In the genomic region with DNA sequence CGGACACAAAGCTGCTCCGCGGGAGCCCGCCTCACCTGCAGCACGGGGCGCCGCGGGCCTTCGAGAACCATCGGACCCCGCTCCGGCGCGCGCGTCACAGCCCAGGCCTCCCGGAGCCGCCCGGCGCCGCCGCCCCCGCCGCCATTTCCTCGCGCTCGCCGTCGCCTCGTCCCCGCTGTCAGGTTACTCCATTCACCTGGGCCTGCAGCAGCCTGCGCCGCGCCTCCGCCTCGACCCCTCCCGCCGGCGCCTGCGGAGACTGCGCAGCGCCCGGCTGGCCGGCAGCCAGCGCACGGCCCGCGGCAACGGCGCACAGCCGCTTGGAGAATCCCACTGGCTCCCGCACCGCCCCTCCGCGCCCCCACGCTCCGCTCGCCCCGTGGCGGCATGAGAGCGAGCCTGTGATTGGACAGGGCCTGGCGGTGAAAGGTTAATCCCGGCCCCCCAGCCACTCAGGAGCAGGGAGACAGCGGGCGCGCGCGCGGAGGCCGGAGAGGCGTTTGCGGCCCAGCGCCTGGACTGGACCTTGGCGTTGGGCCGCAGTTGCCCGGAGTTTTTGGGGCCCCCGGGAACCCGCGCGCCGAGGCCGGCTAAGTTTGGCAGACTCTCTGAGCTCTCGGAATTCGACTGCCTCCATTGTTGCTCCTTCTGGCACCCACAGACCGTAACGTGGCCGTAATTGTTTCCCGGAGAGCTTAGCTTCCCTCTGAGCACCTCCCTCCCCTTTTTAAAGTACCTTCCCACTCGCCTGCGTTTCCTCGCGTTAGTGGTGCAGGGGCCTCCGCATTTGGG, we compare ENCODE assay signal across 1 cellular context.
A peak's percentile ranks its signal among the peaks of the same experiment; 100 is the strongest.
TF ChIP-seq lines count a peak whose summit lies in the region.

Gene DICER1, minus strand, starts transcription at position 335 of the 792 bp plus-strand sequence. CDS start 24,071 bp downstream, outside the sequence.

TF ChIP-seq in GM12878, 131 proteins besides CTCF, POLR2A, EP300 and RAD21 (continued from another document and continues in another):
- TF ChIP-seq, protein P1, sequence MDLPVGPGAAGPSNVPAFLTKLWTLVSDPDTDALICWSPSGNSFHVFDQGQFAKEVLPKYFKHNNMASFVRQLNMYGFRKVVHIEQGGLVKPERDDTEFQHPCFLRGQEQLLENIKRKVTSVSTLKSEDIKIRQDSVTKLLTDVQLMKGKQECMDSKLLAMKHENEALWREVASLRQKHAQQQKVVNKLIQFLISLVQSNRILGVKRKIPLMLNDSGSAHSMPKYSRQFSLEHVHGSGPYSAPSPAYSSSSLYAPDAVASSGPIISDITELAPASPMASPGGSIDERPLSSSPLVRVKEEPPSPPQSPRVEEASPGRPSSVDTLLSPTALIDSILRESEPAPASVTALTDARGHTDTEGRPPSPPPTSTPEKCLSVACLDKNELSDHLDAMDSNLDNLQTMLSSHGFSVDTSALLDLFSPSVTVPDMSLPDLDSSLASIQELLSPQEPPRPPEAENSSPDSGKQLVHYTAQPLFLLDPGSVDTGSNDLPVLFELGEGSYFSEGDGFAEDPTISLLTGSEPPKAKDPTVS (IDR thresholded peaks at IDR 0.05; ENCODE audit: low read depth, low read length) = no peak
- TF ChIP-seq NFYA (IDR thresholded peaks at IDR 0.05; ENCODE audit: borderline replicate concordance, low read depth, low read length) (no peak; the same call in 1 of the 2 replicates), TARDBP (IDR thresholded peaks at IDR 0.05; ENCODE audit: borderline replicate concordance) (no peak), TCF7 (IDR thresholded peaks at IDR 0.05; ENCODE audit: borderline replicate concordance) (no peak), MXI1 (IDR thresholded peaks at IDR 0.05; ENCODE audit: low read depth, low read length) (no peak), YBX1 (IDR thresholded peaks at IDR 0.05) (no peak), FOXK2 (IDR thresholded peaks at IDR 0.05) (no peak), POU2F2 (IDR thresholded peaks at IDR 0.05; ENCODE audit: borderline replicate concordance, low read depth, low read length) (no peak), PAX8 (IDR thresholded peaks at IDR 0.05) (no peak), MEF2A (IDR thresholded peaks at IDR 0.05; ENCODE audit: insufficient read depth, low read depth, low read length) (no peak), EZH2 (IDR thresholded peaks at IDR 0.05; ENCODE audit: borderline replicate concordance, control insufficient read depth, low read depth, low read length) (no peak), E2F8 (IDR thresholded peaks at IDR 0.05; ENCODE audit: low read depth, partially characterized antibody) (no peak), NFXL1 (IDR thresholded peaks at IDR 0.05; ENCODE audit: borderline replicate concordance) (no peak), CEBPZ (IDR thresholded peaks at IDR 0.05; ENCODE audit: low read depth, low read length) (no peak), SRF (IDR thresholded peaks at IDR 0.05; ENCODE audit: low read depth in 2 of 2, low read length in 2 of 2) (0 out of 4 replicates have a peak, but pooled peaks of 1 of the 2 experiments have one; percentile 67), SMAD1 (IDR thresholded peaks at IDR 0.05; ENCODE audit: low read depth, partially characterized antibody) (no peak), ATF7 (IDR thresholded peaks at IDR 0.05; ENCODE audit: low read depth) (no peak), BMI1 (IDR thresholded peaks at IDR 0.05; ENCODE audit: borderline replicate concordance) (no peak), RCOR1 (conservative IDR thresholded peaks at IDR 0.05; ENCODE audit: low read depth, low read length) (peak; percentile 76; the same call in 1 of the 2 replicates), TBL1XR1 (IDR thresholded peaks at IDR 0.05; ENCODE audit: low read depth, low read length) (peak; percentile 30; the same call in 1 of the 2 replicates), ZZZ3 (IDR thresholded peaks at IDR 0.05; ENCODE audit: control insufficient read depth, insufficient read length, low read depth) (no peak), RFX5 (IDR thresholded peaks at IDR 0.05; ENCODE audit: low read depth, low read length) (no peak), ETV6 (conservative IDR thresholded peaks at IDR 0.05 in 1 of 2, IDR thresholded peaks at IDR 0.05 in 1 of 2; ENCODE audit: borderline replicate concordance in 1 of 2, low read depth in 1 of 2) (peak in 1 of 2 experiments; percentile 75; a peak in 1 of 4 replicates), LARP7 (IDR thresholded peaks at IDR 0.05) (peak; percentile 91), SMC3 (IDR thresholded peaks at IDR 0.05; ENCODE audit: borderline replicate concordance, low read length) (no peak)
- TF ChIP-seq, protein P2, sequence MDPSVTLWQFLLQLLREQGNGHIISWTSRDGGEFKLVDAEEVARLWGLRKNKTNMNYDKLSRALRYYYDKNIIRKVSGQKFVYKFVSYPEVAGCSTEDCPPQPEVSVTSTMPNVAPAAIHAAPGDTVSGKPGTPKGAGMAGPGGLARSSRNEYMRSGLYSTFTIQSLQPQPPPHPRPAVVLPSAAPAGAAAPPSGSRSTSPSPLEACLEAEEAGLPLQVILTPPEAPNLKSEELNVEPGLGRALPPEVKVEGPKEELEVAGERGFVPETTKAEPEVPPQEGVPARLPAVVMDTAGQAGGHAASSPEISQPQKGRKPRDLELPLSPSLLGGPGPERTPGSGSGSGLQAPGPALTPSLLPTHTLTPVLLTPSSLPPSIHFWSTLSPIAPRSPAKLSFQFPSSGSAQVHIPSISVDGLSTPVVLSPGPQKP (IDR thresholded peaks at IDR 0.05; ENCODE audit: low read depth, low read length) = 0 out of 2 replicates have a peak, but pooled peaks have one; percentile 17
- TF ChIP-seq, protein P3, sequence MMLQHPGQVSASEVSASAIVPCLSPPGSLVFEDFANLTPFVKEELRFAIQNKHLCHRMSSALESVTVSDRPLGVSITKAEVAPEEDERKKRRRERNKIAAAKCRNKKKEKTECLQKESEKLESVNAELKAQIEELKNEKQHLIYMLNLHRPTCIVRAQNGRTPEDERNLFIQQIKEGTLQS (IDR thresholded peaks at IDR 0.05; ENCODE audit: borderline replicate concordance, extremely low read depth, low read depth, low read length) = no peak
- TF ChIP-seq, protein P4, sequence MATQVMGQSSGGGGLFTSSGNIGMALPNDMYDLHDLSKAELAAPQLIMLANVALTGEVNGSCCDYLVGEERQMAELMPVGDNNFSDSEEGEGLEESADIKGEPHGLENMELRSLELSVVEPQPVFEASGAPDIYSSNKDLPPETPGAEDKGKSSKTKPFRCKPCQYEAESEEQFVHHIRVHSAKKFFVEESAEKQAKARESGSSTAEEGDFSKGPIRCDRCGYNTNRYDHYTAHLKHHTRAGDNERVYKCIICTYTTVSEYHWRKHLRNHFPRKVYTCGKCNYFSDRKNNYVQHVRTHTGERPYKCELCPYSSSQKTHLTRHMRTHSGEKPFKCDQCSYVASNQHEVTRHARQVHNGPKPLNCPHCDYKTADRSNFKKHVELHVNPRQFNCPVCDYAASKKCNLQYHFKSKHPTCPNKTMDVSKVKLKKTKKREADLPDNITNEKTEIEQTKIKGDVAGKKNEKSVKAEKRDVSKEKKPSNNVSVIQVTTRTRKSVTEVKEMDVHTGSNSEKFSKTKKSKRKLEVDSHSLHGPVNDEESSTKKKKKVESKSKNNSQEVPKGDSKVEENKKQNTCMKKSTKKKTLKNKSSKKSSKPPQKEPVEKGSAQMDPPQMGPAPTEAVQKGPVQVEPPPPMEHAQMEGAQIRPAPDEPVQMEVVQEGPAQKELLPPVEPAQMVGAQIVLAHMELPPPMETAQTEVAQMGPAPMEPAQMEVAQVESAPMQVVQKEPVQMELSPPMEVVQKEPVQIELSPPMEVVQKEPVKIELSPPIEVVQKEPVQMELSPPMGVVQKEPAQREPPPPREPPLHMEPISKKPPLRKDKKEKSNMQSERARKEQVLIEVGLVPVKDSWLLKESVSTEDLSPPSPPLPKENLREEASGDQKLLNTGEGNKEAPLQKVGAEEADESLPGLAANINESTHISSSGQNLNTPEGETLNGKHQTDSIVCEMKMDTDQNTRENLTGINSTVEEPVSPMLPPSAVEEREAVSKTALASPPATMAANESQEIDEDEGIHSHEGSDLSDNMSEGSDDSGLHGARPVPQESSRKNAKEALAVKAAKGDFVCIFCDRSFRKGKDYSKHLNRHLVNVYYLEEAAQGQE (IDR thresholded peaks at IDR 0.05; ENCODE audit: low read depth, low read length) = no peak
- TF ChIP-seq, protein P5, sequence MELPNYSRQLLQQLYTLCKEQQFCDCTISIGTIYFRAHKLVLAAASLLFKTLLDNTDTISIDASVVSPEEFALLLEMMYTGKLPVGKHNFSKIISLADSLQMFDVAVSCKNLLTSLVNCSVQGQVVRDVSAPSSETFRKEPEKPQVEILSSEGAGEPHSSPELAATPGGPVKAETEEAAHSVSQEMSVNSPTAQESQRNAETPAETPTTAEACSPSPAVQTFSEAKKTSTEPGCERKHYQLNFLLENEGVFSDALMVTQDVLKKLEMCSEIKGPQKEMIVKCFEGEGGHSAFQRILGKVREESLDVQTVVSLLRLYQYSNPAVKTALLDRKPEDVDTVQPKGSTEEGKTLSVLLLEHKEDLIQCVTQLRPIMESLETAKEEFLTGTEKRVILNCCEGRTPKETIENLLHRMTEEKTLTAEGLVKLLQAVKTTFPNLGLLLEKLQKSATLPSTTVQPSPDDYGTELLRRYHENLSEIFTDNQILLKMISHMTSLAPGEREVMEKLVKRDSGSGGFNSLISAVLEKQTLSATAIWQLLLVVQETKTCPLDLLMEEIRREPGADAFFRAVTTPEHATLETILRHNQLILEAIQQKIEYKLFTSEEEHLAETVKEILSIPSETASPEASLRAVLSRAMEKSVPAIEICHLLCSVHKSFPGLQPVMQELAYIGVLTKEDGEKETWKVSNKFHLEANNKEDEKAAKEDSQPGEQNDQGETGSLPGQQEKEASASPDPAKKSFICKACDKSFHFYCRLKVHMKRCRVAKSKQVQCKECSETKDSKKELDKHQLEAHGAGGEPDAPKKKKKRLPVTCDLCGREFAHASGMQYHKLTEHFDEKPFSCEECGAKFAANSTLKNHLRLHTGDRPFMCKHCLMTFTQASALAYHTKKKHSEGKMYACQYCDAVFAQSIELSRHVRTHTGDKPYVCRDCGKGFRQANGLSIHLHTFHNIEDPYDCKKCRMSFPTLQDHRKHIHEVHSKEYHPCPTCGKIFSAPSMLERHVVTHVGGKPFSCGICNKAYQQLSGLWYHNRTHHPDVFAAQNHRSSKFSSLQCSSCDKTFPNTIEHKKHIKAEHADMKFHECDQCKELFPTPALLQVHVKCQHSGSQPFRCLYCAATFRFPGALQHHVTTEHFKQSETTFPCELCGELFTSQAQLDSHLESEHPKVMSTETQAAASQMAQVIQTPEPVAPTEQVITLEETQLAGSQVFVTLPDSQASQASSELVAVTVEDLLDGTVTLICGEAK (IDR thresholded peaks at IDR 0.05; ENCODE audit: borderline replicate concordance) = no peak
